ENCODE assay signal across 1 cellular context in genomic region chr6:68226460-68226859, GRCh38.
A peak's percentile ranks its signal among the peaks of the same experiment; 100 is the strongest.
TF ChIP-seq lines count a peak whose summit lies in the region.

No MANE protein-coding gene starts in this region.

TF ChIP-seq in K562, 482 proteins besides CTCF, POLR2A, EP300 and RAD21 (continued from another document):
- TF ChIP-seq PBX2 (CRISPR knock-in tag; IDR thresholded peaks at IDR 0.05; ENCODE audit: low read depth): no peak
- TF ChIP-seq PBX2 (tag; conservative IDR thresholded peaks at IDR 0.05; ENCODE audit: low read depth): peak; percentile 35; the same call in 1 of the 2 replicates
- no peak for TF ChIP-seq CSDE1 (IDR thresholded peaks at IDR 0.05)
- no peak for TF ChIP-seq SMAD3 (CRISPR knock-in tag; conservative IDR thresholded peaks at IDR 0.05)
- no peak for TF ChIP-seq ZNF57 (CRISPR knock-in tag; IDR thresholded peaks at IDR 0.05)
- TF ChIP-seq CREB3L1 (IDR thresholded peaks at IDR 0.05; ENCODE audit: borderline replicate concordance, low read depth): no peak
- TF ChIP-seq NFE2 (IDR thresholded peaks at IDR 0.05; ENCODE audit: low read depth): peak; percentile 50
- no peak for TF ChIP-seq ZNF589 (CRISPR knock-in tag; IDR thresholded peaks at IDR 0.05; ENCODE audit: low read depth)
- TF ChIP-seq ARID3A (IDR thresholded peaks at IDR 0.05; ENCODE audit: borderline replicate concordance, low read depth, low read length): peak; percentile 75; the same call in 1 of the 2 replicates
- peak; percentile 41; the same call in 1 of the 2 replicates for TF ChIP-seq SMC3 (conservative IDR thresholded peaks at IDR 0.05; ENCODE audit: insufficient read depth, low read depth, low read length)
- TF ChIP-seq SOX6 (IDR thresholded peaks at IDR 0.05): 0 out of 2 replicates have a peak, but pooled peaks have one; percentile 12
- no peak for TF ChIP-seq ZNF280A (IDR thresholded peaks at IDR 0.05; ENCODE audit: low read depth, partially characterized antibody)
- no peak for TF ChIP-seq ZBTB7A (IDR thresholded peaks at IDR 0.05; ENCODE audit: borderline replicate concordance, control insufficient read depth, low read depth, low read length)
- peak; percentile 64 for TF ChIP-seq DACH1 (IDR thresholded peaks at IDR 0.05; ENCODE audit: partially characterized antibody)
- TF ChIP-seq ZC3H4 (CRISPR knock-in tag; IDR thresholded peaks at IDR 0.05; ENCODE audit: borderline replicate concordance): no peak
- no peak for TF ChIP-seq MEF2A (IDR thresholded peaks at IDR 0.05; ENCODE audit: control insufficient read depth, low read depth, low read length)
- no peak for TF ChIP-seq CREBBP (IDR thresholded peaks at IDR 0.05; ENCODE audit: low read depth, low read length)
- no peak for TF ChIP-seq ZNF253 (CRISPR knock-in tag; conservative IDR thresholded peaks at IDR 0.05)
- no peak for TF ChIP-seq PRDM10 (IDR thresholded peaks at IDR 0.05; ENCODE audit: partially characterized antibody)
- TF ChIP-seq MED1 (CRISPR knock-in tag; IDR thresholded peaks at IDR 0.05; ENCODE audit: borderline replicate concordance): no peak
